Comparison of ENCODE assay signal across 11 cellular contexts in genomic region chr9:105883847-105884246, GRCh38.
A peak's percentile ranks its signal among the peaks of the same experiment; 100 is the strongest.
DNase-seq lines count a peak whose midpoint lies in the region; ATAC-seq and TF ChIP-seq lines count a peak whose summit lies in the region.
"Had no signal": no experiment of that assay in that cellular context is flagged by ENCODE, and none has a peak within 500 bp of the region (broad histone marks: within the 10 kb centered on the region; RNA-seq: fewer than 3 reads in every experiment).

No MANE protein-coding gene starts in this region.

- no peaks in the 10 kb centered on the region for H3K9me3 ChIP-seq in neuronal stem cell (replicated peaks in 1 of 2; ENCODE audit: control insufficient read depth in 2 of 2, insufficient read depth in 1 of 2, low read depth in 1 of 2, low read length in 2 of 2)

- no peak overlapping the region for H2BK5ac ChIP-seq in neuronal stem cell (ENCODE audit: low read length)

- H3F3A ChIP-seq in GM23338 (replicated peaks; ENCODE audit: low read depth), result no peaks in the 10 kb centered on the region

- H2AFZ ChIP-seq in neuronal stem cell (ENCODE audit: low read length), result no peak overlapping the region
- no peak overlapping the region for H2AFZ ChIP-seq in GM23338

- no peak overlapping the region for H3K23ac ChIP-seq in neuronal stem cell (ENCODE audit: low read depth, low read length, poor library complexity)

- H2AK5ac ChIP-seq in neuronal stem cell (ENCODE audit: low read depth, low read length), result no peak overlapping the region

- H3K4me1 Mint-ChIP-seq in activated CD4-positive, alpha-beta T cell treated with anti-CD3 and anti-CD28 coated beads, Interleukin-2, amount 10 ng/mL, durations not matched to agents 24 days and 14 days, result peaks cover 22% of the 10 kb centered on the region
- H3K4me1 Mint-ChIP-seq in natural killer cell treated with Interleukin-12 subunit alpha and Interleukin-12 subunit beta and Interleukin-15 and Interleukin-18, amount 100 ng/mL, for 72 hours (ENCODE audit: low read depth in 2 of 2), result peaks cover 14 to 16% of the 10 kb centered on the region in 2 donors
- H3K4me1 Mint-ChIP-seq in GM23338, result no peaks in the 10 kb centered on the region; the same call in 1 of the 3 replicates

- H4K91ac ChIP-seq in neuronal stem cell (ENCODE audit: low read depth, low read length, poor library complexity), result no peak overlapping the region

- no peaks in the 10 kb centered on the region for H3K9me2 ChIP-seq in GM23338 (ENCODE audit: insufficient read depth)

- H3K27me3 ChIP-seq in neuronal stem cell (ENCODE audit: control insufficient read depth in 3 of 3, insufficient read depth in 3 of 3, low read depth in 1 of 3, low read length in 3 of 3) (no peaks in the 10 kb centered on the region), GM23338 (ENCODE audit: insufficient read depth) (no peaks in the 10 kb centered on the region), H7 (ENCODE audit: control insufficient read depth, insufficient read depth, low read length) (no peaks in the 10 kb centered on the region)

- no peak overlapping the region for H3K14ac ChIP-seq in neuronal stem cell (ENCODE audit: low read length)

- WGBS in neuronal stem cell (ENCODE audit: extremely low coverage in 2 of 2, insufficient read length in 2 of 2, insufficient replicate concordance in 1 of 2), 2 donors, result no CpG with 5 or more reads among the region's 2 CpGs

- no peak overlapping the region for H3K4me3 Mint-ChIP-seq in activated CD4-positive, alpha-beta T cell treated with anti-CD3 and anti-CD28 coated beads, Interleukin-2, amount 10 ng/mL, durations not matched to agents 24 days and 14 days
- H3K4me3 Mint-ChIP-seq in natural killer cell treated with Interleukin-12 subunit alpha and Interleukin-12 subunit beta and Interleukin-15 and Interleukin-18, amount 100 ng/mL, for 72 hours, result peak overlapping the region; percentile 24
- no peak overlapping the region for H3K4me3 Mint-ChIP-seq in GM23338

- no peak overlapping the region for H2BK12ac ChIP-seq in neuronal stem cell (ENCODE audit: low read length)

- ATAC-seq in HG02623 (IDR thresholded peaks at IDR 0.05; ENCODE audit: unreplicated experiment) (peak; percentile 90), GM23338 (no peak)
- ATAC-seq in natural killer cell treated with Interleukin-12 subunit alpha and Interleukin-12 subunit beta and Interleukin-15 and Interleukin-18, amount 100 ng/mL, for 72 hours, result peak; percentile 76 to 77
- ATAC-seq: left lobe of liver had no signal

- no peak overlapping the region for H3K18ac ChIP-seq in neuronal stem cell (ENCODE audit: low read length)

- peak; percentile 74 for DNase-seq in activated CD4-positive, alpha-beta T cell treated with anti-CD3 and anti-CD28 coated beads, Interleukin-2, amount 10 ng/mL, durations not matched to agents 24 days and 14 days
- DNase-seq in activated CD4-positive, alpha-beta T cell treated with anti-CD3 and anti-CD28 coated beads, Interleukin-2, amount 50 U/mL, for 48 hours, result no peak
- DNase-seq in HT1080 (ENCODE audit: low read depth) (peak; percentile 67), neuronal stem cell (ENCODE audit: low spot score) (no peak), GM23338 (ENCODE audit: low spot score) (no peak), H7 (no peak)
- DNase-seq in natural killer cell treated with Interleukin-12 subunit alpha and Interleukin-12 subunit beta and Interleukin-15 and Interleukin-18, amount 100 ng/mL, for 72 hours (ENCODE audit: low spot score), result no peak
- DNase-seq: ACHN; effector CD4-positive, alpha-beta T cell had no signal

- H3K9me3 Mint-ChIP-seq in activated CD4-positive, alpha-beta T cell treated with anti-CD3 and anti-CD28 coated beads, Interleukin-2, amount 10 ng/mL, durations not matched to agents 24 days and 14 days, result no peaks in the 10 kb centered on the region
- H3K9me3 Mint-ChIP-seq in natural killer cell treated with Interleukin-12 subunit alpha and Interleukin-12 subunit beta and Interleukin-15 and Interleukin-18, amount 100 ng/mL, for 72 hours, result no peaks in the 10 kb centered on the region
- no peaks in the 10 kb centered on the region; the same call in 2 of the 3 replicates for H3K9me3 Mint-ChIP-seq in GM23338

- H3K9ac ChIP-seq in neuronal stem cell (ENCODE audit: low read depth, low read length, poor library complexity), result no peak overlapping the region

- H2BK120ac ChIP-seq in neuronal stem cell (ENCODE audit: low read depth, low read length), result no peak overlapping the region

- H3K4me3 ChIP-seq in neuronal stem cell (ENCODE audit: low read length in 2 of 2), result no peak overlapping the region
- H3K4me3 ChIP-seq in GM23338, result no peak overlapping the region
- no peak overlapping the region for H3K4me3 ChIP-seq in H7 (ENCODE audit: insufficient read depth, low read depth, low read length)

- TF ChIP-seq CTCF in GM23338 (conservative IDR thresholded peaks at IDR 0.05; ENCODE audit: low read depth in 2 of 2), result no peak

- H3K4me1 ChIP-seq in neuronal stem cell (ENCODE audit: control insufficient read depth in 2 of 2, insufficient read depth in 1 of 2, low read depth in 1 of 2, low read length in 2 of 2), result peaks cover 0 to 3% of the 10 kb centered on the region in 2 donors
- no peaks in the 10 kb centered on the region for H3K4me1 ChIP-seq in GM23338 (ENCODE audit: insufficient read depth)

- H3K4ac ChIP-seq in neuronal stem cell (ENCODE audit: low read length), result no peak overlapping the region

- H3K79me1 ChIP-seq in neuronal stem cell (ENCODE audit: low read depth, low read length), result no peaks in the 10 kb centered on the region

- H3K27ac ChIP-seq in neuronal stem cell (replicated peaks; ENCODE audit: low read length), result no peak overlapping the region
- H3K27ac ChIP-seq in GM23338 (ENCODE audit: low read depth), result no peak overlapping the region

- H3K4me2 ChIP-seq in neuronal stem cell (ENCODE audit: insufficient read depth, low read length, poor library complexity, severe bottlenecking) (no peak overlapping the region), GM23338 (no peak overlapping the region)

- H3K79me2 ChIP-seq in GM23338 (replicated peaks; ENCODE audit: insufficient read depth), result no peaks in the 10 kb centered on the region

- peaks cover 26% of the 10 kb centered on the region for H3K27me3 Mint-ChIP-seq in activated CD4-positive, alpha-beta T cell treated with anti-CD3 and anti-CD28 coated beads, Interleukin-2, amount 10 ng/mL, durations not matched to agents 24 days and 14 days
- H3K27me3 Mint-ChIP-seq in natural killer cell treated with Interleukin-12 subunit alpha and Interleukin-12 subunit beta and Interleukin-15 and Interleukin-18, amount 100 ng/mL, for 72 hours, result peaks cover 8 to 18% of the 10 kb centered on the region in 2 donors
- peaks cover 2% of the 10 kb centered on the region for H3K27me3 Mint-ChIP-seq in GM23338 (ENCODE audit: insufficient read depth, low read depth, poor library complexity)

- H3K36me3 Mint-ChIP-seq in activated CD4-positive, alpha-beta T cell treated with anti-CD3 and anti-CD28 coated beads, Interleukin-2, amount 10 ng/mL, durations not matched to agents 24 days and 14 days (ENCODE audit: low read depth), result no peaks in the 10 kb centered on the region
- H3K36me3 Mint-ChIP-seq in natural killer cell treated with Interleukin-12 subunit alpha and Interleukin-12 subunit beta and Interleukin-15 and Interleukin-18, amount 100 ng/mL, for 72 hours, result no peaks in the 10 kb centered on the region
- no peaks in the 10 kb centered on the region for H3K36me3 Mint-ChIP-seq in GM23338 (ENCODE audit: low read depth)

- no peak overlapping the region for H3K27ac Mint-ChIP-seq in activated CD4-positive, alpha-beta T cell treated with anti-CD3 and anti-CD28 coated beads, Interleukin-2, amount 10 ng/mL, durations not matched to agents 24 days and 14 days
- peak overlapping the region in 1 of 2 donors; percentile 7 for H3K27ac Mint-ChIP-seq in natural killer cell treated with Interleukin-12 subunit alpha and Interleukin-12 subunit beta and Interleukin-15 and Interleukin-18, amount 100 ng/mL, for 72 hours
- H3K27ac Mint-ChIP-seq in GM23338, result no peak overlapping the region

- no peaks in the 10 kb centered on the region for H4K20me1 ChIP-seq in GM23338 (replicated peaks; ENCODE audit: insufficient read depth)

- H3K36me3 ChIP-seq in neuronal stem cell (replicated peaks in 1 of 2; ENCODE audit: control insufficient read depth in 2 of 2, insufficient read depth in 2 of 2, low read length in 2 of 2) (no peaks in the 10 kb centered on the region), GM23338 (ENCODE audit: insufficient read depth) (no peaks in the 10 kb centered on the region), H7 (replicated peaks; ENCODE audit: control insufficient read depth, insufficient read depth, low read length) (no peaks in the 10 kb centered on the region)

- intact Hi-C loops in activated CD4-positive, alpha-beta T cell treated with anti-CD3 and anti-CD28 coated beads, Interleukin-2, amount 10 ng/mL, durations not matched to agents 24 days and 14 days (cut with micrococcal nuclease), result loop anchor here (5.0 kb wide), 1 partner anchor 277 kb away; no protein-coding TSS in a partner anchor

- no peak overlapping the region for H4K8ac ChIP-seq in neuronal stem cell (ENCODE audit: low read depth, low read length)

- H2BK15ac ChIP-seq in neuronal stem cell (ENCODE audit: low read length), result no peak overlapping the region

TF ChIP-seq in GM23338, 12 proteins besides CTCF, POLR2A, EP300 and RAD21 (continues in another document):
- TF ChIP-seq EZH2phosphoT487 (IDR thresholded peaks at IDR 0.05; ENCODE audit: unreplicated experiment), result no peak
- TF ChIP-seq, protein P1, sequence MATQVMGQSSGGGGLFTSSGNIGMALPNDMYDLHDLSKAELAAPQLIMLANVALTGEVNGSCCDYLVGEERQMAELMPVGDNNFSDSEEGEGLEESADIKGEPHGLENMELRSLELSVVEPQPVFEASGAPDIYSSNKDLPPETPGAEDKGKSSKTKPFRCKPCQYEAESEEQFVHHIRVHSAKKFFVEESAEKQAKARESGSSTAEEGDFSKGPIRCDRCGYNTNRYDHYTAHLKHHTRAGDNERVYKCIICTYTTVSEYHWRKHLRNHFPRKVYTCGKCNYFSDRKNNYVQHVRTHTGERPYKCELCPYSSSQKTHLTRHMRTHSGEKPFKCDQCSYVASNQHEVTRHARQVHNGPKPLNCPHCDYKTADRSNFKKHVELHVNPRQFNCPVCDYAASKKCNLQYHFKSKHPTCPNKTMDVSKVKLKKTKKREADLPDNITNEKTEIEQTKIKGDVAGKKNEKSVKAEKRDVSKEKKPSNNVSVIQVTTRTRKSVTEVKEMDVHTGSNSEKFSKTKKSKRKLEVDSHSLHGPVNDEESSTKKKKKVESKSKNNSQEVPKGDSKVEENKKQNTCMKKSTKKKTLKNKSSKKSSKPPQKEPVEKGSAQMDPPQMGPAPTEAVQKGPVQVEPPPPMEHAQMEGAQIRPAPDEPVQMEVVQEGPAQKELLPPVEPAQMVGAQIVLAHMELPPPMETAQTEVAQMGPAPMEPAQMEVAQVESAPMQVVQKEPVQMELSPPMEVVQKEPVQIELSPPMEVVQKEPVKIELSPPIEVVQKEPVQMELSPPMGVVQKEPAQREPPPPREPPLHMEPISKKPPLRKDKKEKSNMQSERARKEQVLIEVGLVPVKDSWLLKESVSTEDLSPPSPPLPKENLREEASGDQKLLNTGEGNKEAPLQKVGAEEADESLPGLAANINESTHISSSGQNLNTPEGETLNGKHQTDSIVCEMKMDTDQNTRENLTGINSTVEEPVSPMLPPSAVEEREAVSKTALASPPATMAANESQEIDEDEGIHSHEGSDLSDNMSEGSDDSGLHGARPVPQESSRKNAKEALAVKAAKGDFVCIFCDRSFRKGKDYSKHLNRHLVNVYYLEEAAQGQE (IDR thresholded peaks at IDR 0.05; ENCODE audit: unreplicated experiment), result no peak

Comparison
In these comparisons a context has a peak if more than half of its experiments do, and no peak if none do; other contexts are left out.
1. DNase-seq: peak in activated CD4-positive, alpha-beta T cell treated with anti-CD3 and anti-CD28 coated beads, Interleukin-2, amount 10 ng/mL, durations not matched to agents 24 days and 14 days (single experiment) and HT1080 (single experiment); none in activated CD4-positive, alpha-beta T cell treated with anti-CD3 and anti-CD28 coated beads, Interleukin-2, amount 50 U/mL, for 48 hours (0 of 2), natural killer cell treated with Interleukin-12 subunit alpha and Interleukin-12 subunit beta and Interleukin-15 and Interleukin-18, amount 100 ng/mL, for 72 hours (single experiment), neuronal stem cell (single experiment), GM23338 (single experiment) and H7 (single experiment).